ENCODE assay signal across 8 cellular contexts in the genomic region with DNA sequence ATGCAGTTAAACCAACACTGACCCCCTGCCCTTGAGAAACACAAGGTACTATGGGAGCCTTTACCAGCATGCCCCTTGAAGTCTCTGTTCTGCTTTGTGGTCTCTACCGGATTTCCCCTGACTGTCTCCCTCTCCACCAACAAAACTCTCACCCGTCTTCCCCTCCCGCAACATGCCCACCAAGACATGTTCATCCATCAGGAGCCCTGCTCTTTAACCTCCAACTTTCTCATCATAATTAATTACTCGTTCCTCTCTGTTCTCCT. TPM values are rescaled to one million over a fixed set of nuclear protein-coding genes. Genes with fewer than 3 reads are reported as not detected.
DNase-seq lines count a peak whose midpoint lies in the region; ATAC-seq and TF ChIP-seq lines count a peak whose summit lies in the region.

No MANE protein-coding gene starts in this region.

- no peak for TF ChIP-seq EP300 in transverse colon (IDR thresholded peaks at IDR 0.05; ENCODE audit: low read depth)

- H3K27ac Mint-ChIP-seq in MCF 10A (ENCODE audit: low read depth, unreplicated experiment): peak overlapping the region; percentile 99

- H3K36me3 ChIP-seq in HCT116 (ENCODE audit: control insufficient read depth in 1 of 2, insufficient read depth in 2 of 2, low read length in 2 of 2): peaks cover 18 to 23% of the 10 kb centered on the region in 2 experiments
- peaks cover 0 to 11% (median 0%) of the 10 kb centered on the region in 4 donors for H3K36me3 ChIP-seq in transverse colon

- H3K9me3 Mint-ChIP-seq in MCF 10A (ENCODE audit: unreplicated experiment): no peaks in the 10 kb centered on the region

- H4K20me1 ChIP-seq in HCT116 (ENCODE audit: insufficient read depth): no peaks in the 10 kb centered on the region

- DNase-seq in NCI-H748 treated with DMSO at 0.1 percent for 48 hours (lab: John Stamatoyannopoulos, UW) (peak; percentile 43), NCI-H748 (lab: John Stamatoyannopoulos, UW; ENCODE audit: unreplicated experiment) (no peak), HCT116 (ENCODE audit: low read depth, low spot score) (no peak), NB4 (ENCODE audit: low read depth) (peak; percentile 65), MCF 10A (ENCODE audit: unreplicated experiment) (no peak), lower leg skin (ENCODE audit: low spot score in 2 of 2) (no peak), transverse colon (peak; percentile 20), NCI-H446 (lab: John Stamatoyannopoulos, UW) (no peak)

- H3K9me2 ChIP-seq in HCT116 (ENCODE audit: insufficient read depth): no peaks in the 10 kb centered on the region

- CTCF ChIA-PET in HCT116 (lab: Charles Lee) (no interaction called here), MCF 10A (lab: Yijun Ruan, JAX) (interaction anchor here (0.6 to 0.7 kb wide), 3 partner anchors 114 to 1735 kb away, joined by 4 to 6 read pairs (median 4); no protein-coding TSS in a partner anchor)

- RAD21 ChIA-PET in HCT116 (lab: Charles Lee; ENCODE audit: low non-redundant PET in 1 of 2, low total read pairs in 2 of 2, uncharacterized antibody in 2 of 2, unreplicated experiment in 2 of 2): no interaction called here

- H3K79me2 ChIP-seq in HCT116 (ENCODE audit: insufficient read depth, low read length): peaks cover 34% of the 10 kb centered on the region

- H3K4me3 Mint-ChIP-seq in MCF 10A (ENCODE audit: unreplicated experiment): peak overlapping the region; percentile 80

- H3K36me3 Mint-ChIP-seq in MCF 10A (ENCODE audit: insufficient read depth, unreplicated experiment): peaks cover 9% of the 10 kb centered on the region

- peak overlapping the region; percentile 80 for H3K4me2 ChIP-seq in HCT116 (ENCODE audit: low read length)

- intact Hi-C loops in HCT116 (cut with micrococcal nuclease): no loop called here
- intact Hi-C loops in MCF 10A (cut with micrococcal nuclease): loop anchor here (2.0 to 10.0 kb wide), 3 partner anchors 23 to 267 kb away; a partner anchor contains a TSS
- intact Hi-C loops in lower leg skin (cut with DNase I; ENCODE audit: low total_unique reads): no loop called here
- intact Hi-C loops in transverse colon (cut with DNase I; ENCODE audit: low total_unique reads): no loop called here

- BruUV-seq in HCT116 (replicated peaks; lab: Mats Ljungman, UMichigan) (no TSS peak), MCF 10A (replicated peaks; lab: Mats Ljungman, UMichigan) (no TSS peak)

- H3K27ac ChIP-seq in HCT116 (ENCODE audit: low read depth, low read length) (peak overlapping the region; percentile 81), transverse colon (peak overlapping the region; percentile 87 to 92 (median 88))

- TF ChIP-seq POLR2A in HCT116 (IDR thresholded peaks at IDR 0.05; ENCODE audit: borderline replicate concordance, extremely low read depth, insufficient read depth, insufficient read length) (no peak), NB4 (IDR thresholded peaks at IDR 0.05; ENCODE audit: extremely low read depth, insufficient read length) (no peak), lower leg skin (IDR thresholded peaks at IDR 0.05) (no peak), transverse colon (IDR thresholded peaks at IDR 0.05) (no peak)

- TF ChIP-seq CTCF in HCT116 (IDR thresholded peaks at IDR 0.05 in 2 of 3, conservative IDR thresholded peaks at IDR 0.05 in 1 of 3; ENCODE audit: borderline replicate concordance in 1 of 3, insufficient read depth in 1 of 3, low read depth in 2 of 3, low read length in 2 of 3): no peak
- TF ChIP-seq CTCF in NB4 (IDR thresholded peaks at IDR 0.05; ENCODE audit: low read depth, low read length): no peak
- TF ChIP-seq CTCF in MCF 10A (IDR thresholded peaks at IDR 0.05; ENCODE audit: unreplicated experiment): no peak
- TF ChIP-seq CTCF in lower leg skin (IDR thresholded peaks at IDR 0.05): no peak
- TF ChIP-seq CTCF in transverse colon (IDR thresholded peaks at IDR 0.05): no peak

- H3K4me3 ChIP-seq in HCT116 (replicated peaks in 1 of 2; ENCODE audit: low read depth in 1 of 2, low read length in 2 of 2) (peak overlapping the region; percentile 68 to 94), NB4 (ENCODE audit: low read depth, low read length) (peak overlapping the region; percentile 92), lower leg skin (ENCODE audit: low read depth, poor library complexity, severe bottlenecking) (peak overlapping the region; percentile 49), transverse colon (peak overlapping the region; percentile 49 to 77 (median 58))

- POLR2A ChIA-PET in HCT116 (lab: Charles Lee) (no interaction called here), MCF 10A (lab: Yijun Ruan, JAX) (interaction anchor here (0.9 to 2.8 kb wide), 9 partner anchors 23 to 506 kb away, joined by 3 to 18 read pairs (median 4); a partner anchor contains a TSS)

- H3K4me1 ChIP-seq in HCT116 (ENCODE audit: control insufficient read depth in 1 of 2, insufficient read depth in 2 of 2, low read length in 2 of 2) (peaks cover 8 to 20% of the 10 kb centered on the region in 2 experiments; a peak in 3 of 4 replicates), transverse colon (peaks cover 0 to 18% (median 9%) of the 10 kb centered on the region in 4 donors)

- no peak for TF ChIP-seq RAD21 in HCT116 (IDR thresholded peaks at IDR 0.05; ENCODE audit: low read depth)

- 16 to 17% methylated on average over 4 of the region's 4 CpGs for WGBS in lower leg skin, 2 donors
- 11 to 15% methylated on average over 3 to 4 of the region's 4 CpGs for WGBS in transverse colon (ENCODE audit: low coverage in 1 of 2), 2 donors

- no peaks in the 10 kb centered on the region for H3K27me3 Mint-ChIP-seq in MCF 10A (ENCODE audit: insufficient read depth, unreplicated experiment)

- H3K9me3 ChIP-seq in HCT116 (ENCODE audit: control insufficient read depth in 1 of 2, insufficient read depth in 1 of 2, low read depth in 1 of 2, low read length in 2 of 2) (no peaks in the 10 kb centered on the region), transverse colon (no peaks in the 10 kb centered on the region)

- ATAC-seq in HCT116: peak; percentile 3; the same call in 1 of the 2 replicates

- H3K4me1 Mint-ChIP-seq in MCF 10A (ENCODE audit: insufficient read depth, unreplicated experiment): peaks cover 13% of the 10 kb centered on the region

- peak overlapping the region; percentile 94 for H3K9ac ChIP-seq in HCT116 (ENCODE audit: low read length)

- H3K27me3 ChIP-seq in HCT116 (ENCODE audit: insufficient read depth, low read length) (no peaks in the 10 kb centered on the region), transverse colon (no peaks in the 10 kb centered on the region)

- no peak overlapping the region for H2AFZ ChIP-seq in HCT116 (ENCODE audit: low read depth, low read length, poor library complexity, severe bottlenecking)

- in situ Hi-C loops in transverse colon (cut with MboI; ENCODE audit: low pct_ligation_motif_present in 1 of 4, low pct_unique_long_range_greater_than_20kb in 1 of 4, low sequenced_read_pairs in 3 of 4): no loop called here

TF ChIP-seq in HCT116, 20 proteins besides CTCF, POLR2A, EP300 and RAD21:
- TF ChIP-seq CBX3 (IDR thresholded peaks at IDR 0.05; ENCODE audit: low read depth): no peak
- no peak for TF ChIP-seq ZFX (IDR thresholded peaks at IDR 0.05)
- TF ChIP-seq EZH2phosphoT487 (IDR thresholded peaks at IDR 0.05; ENCODE audit: borderline replicate concordance): no peak

RNA-seq across cellular contexts. Expression of a gene that starts 1.1 kb away (rescaled TPM):
- total RNA-seq in HCT116 (2021; ENCODE audit: unreplicated experiment) (11.2 TPM), MCF 10A (2022) (7.1 and 10.8 TPM in 2 replicates), lower leg skin (1 to 10 TPM in 3 of 4 donors, under 1 TPM in 1; 0.72 to 3.1 (median 1.9) TPM), transverse colon (10 to 100 TPM in 1 of 4 donors, 1 to 10 TPM in 3; 1.1 to 20.1 (median 3.8) TPM)
- polyA plus RNA-seq in HCT116 (2012): 7.7 and 11.3 TPM in 2 replicates

RNA-seq across cellular contexts. Expression of a gene that starts 43.0 kb away (rescaled TPM):
- total RNA-seq in HCT116 (2021; ENCODE audit: unreplicated experiment) (5.0 TPM), MCF 10A (2022) (2.6 and 4.4 TPM in 2 replicates), lower leg skin (1 to 10 TPM; 3.9 to 6.1 (median 5.3) TPM), transverse colon (10 to 100 TPM in 1 of 4 donors, 1 to 10 TPM in 2, not detected in 1; 7.5 to 19.5 (median 9.5) TPM)
- 4.0 and 7.8 TPM in 2 replicates for polyA plus RNA-seq in HCT116 (2012)

Comparison
In these comparisons a context has a peak if more than half of its experiments do, and no peak if none do; other contexts are left out.
1. DNase-seq: peak in NCI-H748 treated with DMSO at 0.1 percent for 48 hours (single experiment), NB4 (single experiment) and transverse colon (single experiment); none in NCI-H748 (single experiment), HCT116 (single experiment), MCF 10A (single experiment), lower leg skin (0 of 2) and NCI-H446 (0 of 2).
2. Peak in every context shown above with its lines, with median percentiles within 50 percentile points of each other: H3K4me3 ChIP-seq.